Comparison of ENCODE assay signal across 1 cellular context in the genomic region with DNA sequence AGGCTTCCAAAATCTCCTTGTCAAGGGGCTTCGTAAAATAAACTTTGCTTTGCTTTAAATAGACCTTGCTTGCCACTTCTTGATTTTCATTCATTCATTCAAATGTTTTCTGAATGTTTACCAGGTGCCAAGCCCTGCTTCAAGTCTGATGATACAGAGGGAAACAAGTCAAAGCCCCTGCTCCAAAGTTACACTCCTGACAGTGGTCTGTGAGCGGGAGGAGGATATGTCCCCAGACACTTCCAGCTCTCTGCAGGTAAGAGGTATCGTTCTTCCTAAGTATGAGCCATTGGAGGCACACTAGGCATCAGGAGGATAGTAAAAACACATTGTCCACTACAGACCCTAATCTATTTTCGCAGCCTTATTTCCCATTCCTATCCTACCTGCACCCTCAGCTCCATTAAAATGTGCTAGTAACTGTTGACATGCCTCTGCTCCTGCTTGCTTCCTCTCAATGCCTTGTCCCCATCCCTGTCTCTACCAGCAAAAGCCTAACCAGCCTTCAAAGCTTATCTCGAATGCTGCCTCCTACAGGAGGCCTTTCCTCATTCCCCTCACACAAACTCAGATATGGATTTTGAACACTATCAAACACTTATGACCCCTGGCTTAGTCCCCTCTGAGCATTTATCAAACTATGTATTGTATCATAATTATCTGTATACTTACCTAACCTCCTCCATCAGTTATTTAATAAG.
TF ChIP-seq lines count a peak whose summit lies in the region.

No MANE protein-coding gene starts in this region.

TF ChIP-seq in WTC11, 78 proteins besides CTCF, POLR2A, EP300 and RAD21 (continued from another document):
- TF ChIP-seq FOXJ3 (CRISPR knock-in tag; IDR thresholded peaks at IDR 0.05; ENCODE audit: borderline replicate concordance) (no peak), TCF7 (CRISPR knock-in tag; IDR thresholded peaks at IDR 0.05; ENCODE audit: low read depth) (no peak), TEAD4 (CRISPR knock-in tag; IDR thresholded peaks at IDR 0.05) (no peak), HMGXB4 (CRISPR knock-in tag; IDR thresholded peaks at IDR 0.05) (no peak), SMAD3 (CRISPR knock-in tag; IDR thresholded peaks at IDR 0.05; ENCODE audit: borderline replicate concordance) (no peak), ATF2 (CRISPR knock-in tag; IDR thresholded peaks at IDR 0.05; ENCODE audit: borderline replicate concordance, low read depth) (no peak), E2F4 (CRISPR knock-in tag; IDR thresholded peaks at IDR 0.05; ENCODE audit: borderline replicate concordance, low read depth) (no peak), E2F1 (CRISPR knock-in tag; IDR thresholded peaks at IDR 0.05) (no peak), ZNF671 (CRISPR knock-in tag; IDR thresholded peaks at IDR 0.05) (no peak), ZNF232 (CRISPR knock-in tag; IDR thresholded peaks at IDR 0.05) (no peak), GABPB1 (CRISPR knock-in tag; IDR thresholded peaks at IDR 0.05) (no peak), ZNF317 (CRISPR knock-in tag; IDR thresholded peaks at IDR 0.05; ENCODE audit: borderline replicate concordance, low read depth) (no peak)
- TF ChIP-seq, protein P1, sequence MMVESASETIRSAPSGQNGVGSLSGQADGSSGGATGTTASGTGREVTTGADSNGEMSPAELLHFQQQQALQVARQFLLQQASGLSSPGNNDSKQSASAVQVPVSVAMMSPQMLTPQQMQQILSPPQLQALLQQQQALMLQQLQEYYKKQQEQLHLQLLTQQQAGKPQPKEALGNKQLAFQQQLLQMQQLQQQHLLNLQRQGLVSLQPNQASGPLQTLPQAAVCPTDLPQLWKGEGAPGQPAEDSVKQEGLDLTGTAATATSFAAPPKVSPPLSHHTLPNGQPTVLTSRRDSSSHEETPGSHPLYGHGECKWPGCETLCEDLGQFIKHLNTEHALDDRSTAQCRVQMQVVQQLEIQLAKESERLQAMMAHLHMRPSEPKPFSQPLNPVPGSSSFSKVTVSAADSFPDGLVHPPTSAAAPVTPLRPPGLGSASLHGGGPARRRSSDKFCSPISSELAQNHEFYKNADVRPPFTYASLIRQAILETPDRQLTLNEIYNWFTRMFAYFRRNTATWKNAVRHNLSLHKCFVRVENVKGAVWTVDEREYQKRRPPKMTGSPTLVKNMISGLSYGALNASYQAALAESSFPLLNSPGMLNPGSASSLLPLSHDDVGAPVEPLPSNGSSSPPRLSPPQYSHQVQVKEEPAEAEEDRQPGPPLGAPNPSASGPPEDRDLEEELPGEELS (CRISPR knock-in tag; IDR thresholded peaks at IDR 0.05), result no peak
